ENCODE assay signal across 8 cellular contexts in genomic region chr4:44725861-44726820, GRCh38. TPM values are rescaled to one million over a fixed set of nuclear protein-coding genes. Genes with fewer than 3 reads are reported as not detected.
DNase-seq lines count a peak whose midpoint lies in the region; ATAC-seq, FAIRE-seq and TF ChIP-seq lines count a peak whose summit lies in the region.

Gene GNPDA2 (minus strand): TSS chr4:44726556. CDS start chr4:44722207, 4,349 bp downstream.

- in situ Hi-C loops in GM18951 (cut with MboI; ENCODE audit: low sequenced_read_pairs, unreplicated experiment): no loop called here

- H3K9ac ChIP-seq in kidney (ENCODE audit: low read length in 2 of 2): peak within 1 kb of the TSS; percentile 75 to 81

- intact Hi-C loops in kidney (cut with DNase I): no loop called here

- TF ChIP-seq POLR2A in GM18951 (IDR thresholded peaks at IDR 0.05; ENCODE audit: extremely low read depth, insufficient read depth, insufficient read length): peak; percentile 84

- FAIRE-seq in kidney (lab: Jason Lieb, UNC): no peak

- no peaks in the 10 kb centered on the region for H3K36me3 ChIP-seq in kidney (ENCODE audit: control insufficient read depth in 1 of 2, insufficient read depth in 2 of 2, low read length in 2 of 2)

- DNase-seq in AG08395 (ENCODE audit: low spot score) (peak; percentile 97), NCI-H226 (peak; percentile 83), cerebellar nuclear complex (lab: John Stamatoyannopoulos, UW) (peak; percentile 21 to 43), kidney (peak; percentile 96)
- DNase-seq in activated CD4-positive, CD25-positive, alpha-beta regulatory T cell treated with anti-CD3 and anti-CD28 coated beads, Interleukin-2, amount 50 U/mL, for 72 hours: peak; percentile 75
- DNase-seq in stimulated activated CD4-positive, alpha-beta T cell treated with anti-CD3 and anti-CD28 coated beads, Interleukin-15, amount 100 ng/mL, for 24 hours: peak; percentile 86

- no peaks in the 10 kb centered on the region for H3K9me3 ChIP-seq in kidney (ENCODE audit: control insufficient read depth in 1 of 2, low read length in 2 of 2)

- ATAC-seq in HG03196 (IDR thresholded peaks at IDR 0.05; ENCODE audit: unreplicated experiment): peak; percentile 96

- H3K4me1 ChIP-seq in kidney (ENCODE audit: control insufficient read depth in 1 of 2, insufficient read depth in 1 of 2, low read depth in 1 of 2, low read length in 2 of 2): peaks cover 4 to 6% of the 10 kb centered on the region in 2 donors

- H3K27ac ChIP-seq in kidney (ENCODE audit: low read depth in 2 of 2, low read length in 2 of 2): peak within 1 kb of the TSS; percentile 66 to 75

- TF ChIP-seq CTCF in kidney (IDR thresholded peaks at IDR 0.05; ENCODE audit: borderline replicate concordance, extremely low read depth, insufficient read depth): no peak

- peak within 1 kb of the TSS; percentile 88 to 96 for H3K4me3 ChIP-seq in kidney (ENCODE audit: low read length in 2 of 2)

RNA-seq across cellular contexts. Expression of gene GNPDA2, which starts in this region (rescaled TPM):
- 19.4 TPM for total RNA-seq in kidney
- 12.3 TPM for polyA plus RNA-seq in kidney (ENCODE audit: insufficient read depth, low read depth, low replicate concordance)

Comparison
In these comparisons a context has a peak if more than half of its experiments do, and no peak if none do; other contexts are left out.
1. Peak in every context shown above with its lines: DNase-seq, ATAC-seq, H3K4me3 ChIP-seq and H3K27ac ChIP-seq.
2. DNase-seq: peak in every context shown above with its lines; median percentile 97 in AG08395; 96 in kidney; 86 in stimulated activated CD4-positive, alpha-beta T cell treated with anti-CD3 and anti-CD28 coated beads, Interleukin-15, amount 100 ng/mL, for 24 hours; 83 in NCI-H226; 75 in activated CD4-positive, CD25-positive, alpha-beta regulatory T cell treated with anti-CD3 and anti-CD28 coated beads, Interleukin-2, amount 50 U/mL, for 72 hours; 32 in cerebellar nuclear complex.